ENCODE assay signal across 8 cellular contexts in genomic region chr2:73071452-73072399, GRCh38. TPM values are rescaled to one million over a fixed set of nuclear protein-coding genes. Genes with fewer than 3 reads are reported as not detected.
DNase-seq lines count a peak whose midpoint lies in the region; ATAC-seq and TF ChIP-seq lines count a peak whose summit lies in the region.

TSS of gene SFXN5 (minus strand) at chr2:73071712. CDS start at chr2:73071705, 7 bp downstream.

- peak; percentile 71 for TF ChIP-seq POLR2A in GM19193 (IDR thresholded peaks at IDR 0.05; ENCODE audit: extremely low read depth, insufficient read depth, insufficient read length)

- H3K36me3 Mint-ChIP-seq in activated CD4-positive, alpha-beta T cell treated with anti-CD3 and anti-CD28 coated beads for 36 hours (ENCODE audit: low read depth): no peaks in the 10 kb centered on the region

- peaks cover 17% of the 10 kb centered on the region for H3K4me1 Mint-ChIP-seq in activated CD4-positive, alpha-beta T cell treated with anti-CD3 and anti-CD28 coated beads for 36 hours

- peak within 1 kb of the TSS; percentile 82 for H3K4me3 Mint-ChIP-seq in activated CD4-positive, alpha-beta T cell treated with anti-CD3 and anti-CD28 coated beads for 36 hours

- H3K9me3 Mint-ChIP-seq in activated CD4-positive, alpha-beta T cell treated with anti-CD3 and anti-CD28 coated beads for 36 hours (ENCODE audit: low read depth): no peaks in the 10 kb centered on the region

- H3K27me3 Mint-ChIP-seq in activated CD4-positive, alpha-beta T cell treated with anti-CD3 and anti-CD28 coated beads for 36 hours: no peaks in the 10 kb centered on the region

- POLR2A ChIA-PET in activated CD4-positive, alpha-beta T cell treated with anti-CD3 and anti-CD28 coated beads for 36 hours (lab: Charles Lee): interaction anchor here (0.6 kb wide), 1 partner anchor 12 kb away, joined by 4 read pairs; no protein-coding TSS in a partner anchor

- peak within 1 kb of the TSS; percentile 94 for H3K27ac ChIP-seq in cingulate gyrus (ENCODE audit: low read depth, low read length)

- intact Hi-C loops in activated CD4-positive, alpha-beta T cell treated with anti-CD3 and anti-CD28 coated beads for 36 hours (cut with DNase I, micrococcal nuclease): loop anchor here (1.0 to 5.0 kb wide), 16 partner anchors 42 to 1845 kb away; partner anchors contain the start of genes PRADC1 (in 2 of the 2), SPR (in 2 of the 2), ALMS1 (in 1 of the 2) and EGR4 (in 1 of the 2)

- DNase-seq in Ammon's horn (ENCODE audit: low spot score) (peak; percentile 96), NCI-H524 (lab: John Stamatoyannopoulos, UW) (peak; percentile 72 to 80), kidney tubule cell (ENCODE audit: low spot score) (peak; percentile 91)
- peak; percentile 94 for DNase-seq in activated CD4-positive, alpha-beta T cell treated with anti-CD3 and anti-CD28 coated beads for 36 hours
- peak; percentile 67 to 83 (median 78) for DNase-seq in stimulated activated CD4-positive, alpha-beta T cell treated with anti-CD3 and anti-CD28 coated beads, Interleukin-1b, Interleukin-23, amount 100 ng/mL, for 24 hours (ENCODE audit: low read depth in 4 of 4, low spot score in 1 of 4)

- peak within 1 kb of the TSS; percentile 90 for H3K27ac Mint-ChIP-seq in activated CD4-positive, alpha-beta T cell treated with anti-CD3 and anti-CD28 coated beads for 36 hours

- ATAC-seq in HG03439 (IDR thresholded peaks at IDR 0.05; ENCODE audit: unreplicated experiment): peak; percentile 78
- peak; percentile 84 for ATAC-seq in activated CD4-positive, alpha-beta T cell treated with anti-CD3 and anti-CD28 coated beads for 36 hours

- CTCF ChIA-PET in activated CD4-positive, alpha-beta T cell treated with anti-CD3 and anti-CD28 coated beads for 36 hours (lab: Charles Lee): interaction anchor here (0.7 to 3.3 kb wide), 5 partner anchors 12 to 143 kb away, joined by 3 to 26 read pairs (median 3); no protein-coding TSS in a partner anchor

RNA-seq across cellular contexts. Expression of gene SFXN5, which starts in this region (rescaled TPM):
- 1 to 10 TPM; 4.5 to 6.2 TPM for total RNA-seq in activated CD4-positive, alpha-beta T cell treated with anti-CD3 and anti-CD28 coated beads for 36 hours

Comparison
In these comparisons a context has a peak if more than half of its experiments do, and no peak if none do; other contexts are left out.
1. Peak in every context shown above with its lines: DNase-seq, ATAC-seq and H3K27ac ChIP-seq.